ENCODE assay signal across 17 cellular contexts in genomic region chr16:87267566-87267965, GRCh38. TPM values are rescaled to one million over a fixed set of nuclear protein-coding genes. Genes with fewer than 3 reads are reported as not detected.
DNase-seq lines count a peak whose midpoint lies in the region; ATAC-seq, FAIRE-seq and TF ChIP-seq lines count a peak whose summit lies in the region.
"Had no signal": no experiment of that assay in that cellular context is flagged by ENCODE, and none has a peak within 500 bp of the region (broad histone marks: within the 10 kb centered on the region; RNA-seq: fewer than 3 reads in every experiment).

No MANE protein-coding gene starts in this region.

- no TSS peak for BruUV-seq in K562 (replicated peaks; lab: Mats Ljungman, UMichigan)

- H3K4me1 ChIP-seq in BLaER1, result peaks cover 85% of the 10 kb centered on the region
- H3K4me1 ChIP-seq in K562 (replicated peaks in 1 of 2; ENCODE audit: control insufficient read depth in 2 of 2, insufficient read depth in 2 of 2, low read length in 2 of 2), result no peaks in the 10 kb centered on the region
- H3K4me1 ChIP-seq in sigmoid colon, result no peaks in the 10 kb centered on the region
- H3K4me1 ChIP-seq in transverse colon, result no peaks in the 10 kb centered on the region
- H3K4me1 ChIP-seq: Caco-2 had no signal

- H3K27ac ChIP-seq in BLaER1 (peak overlapping the region; percentile 45; the same call in 1 of the 2 replicates), K562 (ENCODE audit: extremely low read depth, low read depth, low read length) (no peak overlapping the region), sigmoid colon (no peak overlapping the region), transverse colon (no peak overlapping the region)
- H3K27ac ChIP-seq: 22Rv1 had no signal

- no peaks in the 10 kb centered on the region for H3K79me2 ChIP-seq in K562 (ENCODE audit: control insufficient read depth, insufficient read depth, low read length)

- H3K9ac ChIP-seq in BLaER1 (no peak overlapping the region), K562 (ENCODE audit: insufficient read depth in 1 of 2, low read depth in 2 of 2, low read length in 2 of 2) (no peak overlapping the region)

- H3K27me3 ChIP-seq in BLaER1 (no peaks in the 10 kb centered on the region), K562 (ENCODE audit: control insufficient read depth in 2 of 2, insufficient read depth in 2 of 2, low read length in 2 of 2) (no peaks in the 10 kb centered on the region), sigmoid colon (no peaks in the 10 kb centered on the region), transverse colon (no peaks in the 10 kb centered on the region)

- H4K20me1 ChIP-seq in BLaER1 (no peaks in the 10 kb centered on the region), K562 (replicated peaks; ENCODE audit: control insufficient read depth, insufficient read depth, low read length) (peaks cover 6% of the 10 kb centered on the region; the same call in 1 of the 2 replicates)

- intact Hi-C loops in activated CD8-positive, alpha-beta T cell treated with anti-CD3 and anti-CD28 coated beads for 36 hours (cut with micrococcal nuclease), result no loop called here
- intact Hi-C loops in K562 (cut with micrococcal nuclease), result no loop called here
- intact Hi-C loops in sigmoid colon (cut with DNase I), result no loop called here
- intact Hi-C loops in transverse colon (cut with DNase I; ENCODE audit: low total_unique reads), result no loop called here

- CTCF ChIA-PET in activated CD8-positive, alpha-beta T cell treated with anti-CD3 and anti-CD28 coated beads for 36 hours (lab: Charles Lee), result no interaction called here
- CTCF ChIA-PET in activated CD8-positive, alpha-beta T cell treated with anti-CD3 and anti-CD28 coated beads, Interleukin-2, amount 10 ng/mL, durations not matched to agents 7 days and 5 days (lab: Charles Lee), result interaction anchor here (1.0 kb wide), 1 partner anchor 10 kb away, joined by 3 read pairs; no protein-coding TSS in a partner anchor
- CTCF ChIA-PET in K562 (lab: Yijun Ruan, JAX; ENCODE audit: low intra/inter-chr PET ratio), result no interaction called here

- no peaks in the 10 kb centered on the region for H3K36me3 ChIP-seq in BLaER1
- H3K36me3 ChIP-seq in K562 (ENCODE audit: control insufficient read depth, insufficient read depth, low read length), result no peaks in the 10 kb centered on the region
- no peaks in the 10 kb centered on the region for H3K36me3 ChIP-seq in sigmoid colon
- no peaks in the 10 kb centered on the region for H3K36me3 ChIP-seq in transverse colon

- H3K4me3 ChIP-seq in BLaER1 (no peak overlapping the region), K562 (no peak overlapping the region), sigmoid colon (no peak overlapping the region), transverse colon (no peak overlapping the region)

- H2AFZ ChIP-seq in K562 (ENCODE audit: low read depth, low read length), result no peak overlapping the region

- no peak for FAIRE-seq in K562 (lab: Jason Lieb, UNC)
- FAIRE-seq: GM12892, GM19239, HTR-8/SVneo had no signal

- ATAC-seq in activated CD8-positive, alpha-beta T cell treated with anti-CD3 and anti-CD28 coated beads for 36 hours, result no peak
- ATAC-seq in activated CD8-positive, alpha-beta T cell treated with anti-CD3 and anti-CD28 coated beads, Interleukin-2, amount 10 ng/mL, durations not matched to agents 7 days and 5 days, result no peak
- ATAC-seq in K562, result no peak

- H3K9me3 Mint-ChIP-seq in activated CD8-positive, alpha-beta T cell treated with anti-CD3 and anti-CD28 coated beads for 36 hours, result peaks cover 3% of the 10 kb centered on the region
- H3K9me3 Mint-ChIP-seq in activated CD8-positive, alpha-beta T cell treated with anti-CD3 and anti-CD28 coated beads, Interleukin-2, amount 10 ng/mL, durations not matched to agents 7 days and 5 days (ENCODE audit: insufficient read depth), result peaks cover 4% of the 10 kb centered on the region

- no peak for TF ChIP-seq RAD21 in K562 (CRISPR knock-in tag; conservative IDR thresholded peaks at IDR 0.05 in 1 of 2, IDR thresholded peaks at IDR 0.05 in 1 of 2)

- no peaks in the 10 kb centered on the region for H3K27me3 Mint-ChIP-seq in activated CD8-positive, alpha-beta T cell treated with anti-CD3 and anti-CD28 coated beads for 36 hours
- H3K27me3 Mint-ChIP-seq in activated CD8-positive, alpha-beta T cell treated with anti-CD3 and anti-CD28 coated beads, Interleukin-2, amount 10 ng/mL, durations not matched to agents 7 days and 5 days (ENCODE audit: low read depth), result no peaks in the 10 kb centered on the region

- POLR2A ChIA-PET in activated CD8-positive, alpha-beta T cell treated with anti-CD3 and anti-CD28 coated beads for 36 hours (lab: Charles Lee), result no interaction called here
- POLR2A ChIA-PET in activated CD8-positive, alpha-beta T cell treated with anti-CD3 and anti-CD28 coated beads, Interleukin-2, amount 10 ng/mL, durations not matched to agents 7 days and 5 days (lab: Charles Lee), result no interaction called here
- POLR2A ChIA-PET in K562 (lab: Yijun Ruan, JAX), result interaction anchor here (0.6 to 0.8 kb wide), 2 partner anchors 23 to 127 kb away, joined by 3 read pairs; no protein-coding TSS in a partner anchor

- H3K4me2 ChIP-seq in BLaER1 (no peak overlapping the region), K562 (ENCODE audit: insufficient read depth, low read length) (no peak overlapping the region)

- H3K27ac Mint-ChIP-seq in activated CD8-positive, alpha-beta T cell treated with anti-CD3 and anti-CD28 coated beads for 36 hours, result no peak overlapping the region
- H3K27ac Mint-ChIP-seq in activated CD8-positive, alpha-beta T cell treated with anti-CD3 and anti-CD28 coated beads, Interleukin-2, amount 10 ng/mL, durations not matched to agents 7 days and 5 days, result no peak overlapping the region
- H3K27ac Mint-ChIP-seq: CD8-positive, alpha-beta memory T cell had no signal

- no peak overlapping the region for H3K4me3 Mint-ChIP-seq in activated CD8-positive, alpha-beta T cell treated with anti-CD3 and anti-CD28 coated beads for 36 hours
- H3K4me3 Mint-ChIP-seq in activated CD8-positive, alpha-beta T cell treated with anti-CD3 and anti-CD28 coated beads, Interleukin-2, amount 10 ng/mL, durations not matched to agents 7 days and 5 days, result no peak overlapping the region
- H3K4me3 Mint-ChIP-seq: CD8-positive, alpha-beta memory T cell had no signal

- TF ChIP-seq CTCF in activated CD8-positive, alpha-beta T cell treated with anti-CD3 and anti-CD28 coated beads for 36 hours (IDR thresholded peaks at IDR 0.05), result no peak
- TF ChIP-seq CTCF in K562 (IDR thresholded peaks at IDR 0.05 in 2 of 3, conservative IDR thresholded peaks at IDR 0.05 in 1 of 3; ENCODE audit: insufficient read depth in 2 of 3, low read depth in 1 of 3, low read length in 3 of 3) (no peak), sigmoid colon (IDR thresholded peaks at IDR 0.05) (no peak), transverse colon (IDR thresholded peaks at IDR 0.05) (no peak)

- no peaks in the 10 kb centered on the region for H3K9me1 ChIP-seq in K562 (ENCODE audit: control insufficient read depth, insufficient read depth, low read length)

- no peaks in the 10 kb centered on the region for H3K36me3 Mint-ChIP-seq in activated CD8-positive, alpha-beta T cell treated with anti-CD3 and anti-CD28 coated beads for 36 hours (ENCODE audit: low read depth)
- no peaks in the 10 kb centered on the region for H3K36me3 Mint-ChIP-seq in activated CD8-positive, alpha-beta T cell treated with anti-CD3 and anti-CD28 coated beads, Interleukin-2, amount 10 ng/mL, durations not matched to agents 7 days and 5 days (ENCODE audit: low read depth)

- WGBS in K562 (ENCODE audit: insufficient coverage, low coverage, missing lambda C conversion rate), result 48% methylated on average over 7 of the region's 8 CpGs
- 85 to 91% methylated on average over 8 of the region's 8 CpGs for WGBS in sigmoid colon, 2 donors
- WGBS in transverse colon (ENCODE audit: low coverage in 1 of 2), 2 donors, result 84 to 90% methylated on average over 2 to 8 of the region's 8 CpGs

- in situ Hi-C loops in K562 (cut with MboI) (no loop called here), transverse colon (cut with MboI; ENCODE audit: low pct_ligation_motif_present in 1 of 4, low pct_unique_long_range_greater_than_20kb in 1 of 4, low sequenced_read_pairs in 3 of 4) (loop anchor here in 1 of 4 donors (25.0 kb wide), 1 partner anchor 205 kb away; no protein-coding TSS in a partner anchor)

- TF ChIP-seq POLR2A in K562 (conservative IDR thresholded peaks at IDR 0.05), result no peak
- TF ChIP-seq POLR2A in sigmoid colon (IDR thresholded peaks at IDR 0.05), result no peak
- no peak for TF ChIP-seq POLR2A in transverse colon (IDR thresholded peaks at IDR 0.05)

- TF ChIP-seq EP300 in K562 (IDR thresholded peaks at IDR 0.05; ENCODE audit: low read length), result no peak
- TF ChIP-seq EP300 in sigmoid colon (IDR thresholded peaks at IDR 0.05), result no peak
- TF ChIP-seq EP300 in transverse colon (IDR thresholded peaks at IDR 0.05; ENCODE audit: low read depth), result no peak

- H3K4me1 Mint-ChIP-seq in activated CD8-positive, alpha-beta T cell treated with anti-CD3 and anti-CD28 coated beads for 36 hours (ENCODE audit: low read depth), result no peaks in the 10 kb centered on the region
- H3K4me1 Mint-ChIP-seq in activated CD8-positive, alpha-beta T cell treated with anti-CD3 and anti-CD28 coated beads, Interleukin-2, amount 10 ng/mL, durations not matched to agents 7 days and 5 days (ENCODE audit: low read depth), result no peaks in the 10 kb centered on the region
- H3K4me1 Mint-ChIP-seq: CD8-positive, alpha-beta memory T cell had no signal

- H3K9me3 ChIP-seq in BLaER1 (peaks cover 32% of the 10 kb centered on the region), K562 (replicated peaks; ENCODE audit: control insufficient read depth, insufficient read depth, low read depth, low read length) (no peaks in the 10 kb centered on the region), sigmoid colon (peaks cover 0 to 3% (median 0%) of the 10 kb centered on the region in 4 donors), transverse colon (no peaks in the 10 kb centered on the region)
- H3K9me3 ChIP-seq: Caco-2 had no signal

- peak; percentile 11 for DNase-seq in activated CD8-positive, alpha-beta T cell treated with anti-CD3 and anti-CD28 coated beads for 36 hours
- DNase-seq in activated CD8-positive, alpha-beta T cell treated with anti-CD3 and anti-CD28 coated beads, Interleukin-2, amount 10 ng/mL, durations not matched to agents 7 days and 5 days, result no peak
- DNase-seq in K562 (ENCODE audit: extremely low read depth in 1 of 4, low spot score in 3 of 4) (no peak), sigmoid colon (peak; percentile 9), transverse colon (no peak), NAMALWA (ENCODE audit: low spot score) (no peak), RPMI8226 (no peak)
- DNase-seq: Caco-2; CD8-positive, alpha-beta memory T cell; DND-41; GDM1; HCEC 1CT had no signal

RNA-seq across cellular contexts. Expression of gene C16orf95, which starts 49.6 kb away (rescaled TPM):
- total RNA-seq in activated CD8-positive, alpha-beta T cell treated with anti-CD3 and anti-CD28 coated beads for 36 hours, result 10 to 100 TPM; 11.5 to 13.6 TPM
- total RNA-seq in activated CD8-positive, alpha-beta T cell treated with anti-CD3 and anti-CD28 coated beads, Interleukin-2, amount 10 ng/mL, durations not matched to agents 7 days and 5 days, result 1 to 10 TPM; 7.2 to 9.4 TPM
- total RNA-seq in K562 (2011; cell fraction: chromatin; rRNA removed; ENCODE audit: low replicate concordance), result 15.0 and 27.5 TPM in 2 replicates
- total RNA-seq in K562 (2011; cell fraction: nucleolus; rRNA removed), result 20.7 and 23.5 TPM in 2 replicates
- total RNA-seq in K562 (2011; cell fraction: nucleoplasm; rRNA removed), result 12.6 and 13.9 TPM in 2 replicates
- 9.3 and 13.9 TPM in 2 replicates for total RNA-seq in K562 (2014; rRNA removed)
- 7.4 and 9.4 TPM in 2 replicates for total RNA-seq in K562 (2014; rRNA removed; fragmentation: Illumina TruSeq; extraction: Trizol)
- total RNA-seq in K562 (2015; rRNA removed; fragmentation: Illumina TruSeq; extraction: Trizol), result 9.6 and 10.1 TPM in 2 replicates
- total RNA-seq in K562 (2021), result 20.5 and 22.6 TPM in 2 replicates
- 6.5 and 11.0 TPM in 2 replicates for polyA plus RNA-seq in K562 (2011; rRNA removed)
- polyA plus RNA-seq in K562 (2011; cell fraction: cytosol; rRNA removed), result 7.6 and 13.1 TPM in 2 replicates
- 17.5 and 20.0 TPM in 2 replicates for polyA plus RNA-seq in K562 (2011; cell fraction: nucleus; rRNA removed)
- polyA plus RNA-seq in K562 (2012), result 23.2 and 31.2 TPM in 2 replicates
- polyA plus RNA-seq in K562 (2014; fragmentation: Illumina TruSeq; extraction: Trizol), result 5.9 and 7.2 TPM in 2 replicates
- polyA plus RNA-seq in K562 (2014; fragmentation: Nextera tagmentation; extraction: Ambion mirVana), result 10 to 100 TPM; 13.7 to 15.3 TPM
- polyA plus RNA-seq in K562 (2014; rRNA removed), result 8.5 TPM in 2 replicates
- 2.5 and 4.1 TPM in 2 replicates for polyA minus RNA-seq in K562 (2011; rRNA and poly(A)+ RNA removed)
- polyA minus RNA-seq in K562 (2011; cell fraction: cytosol; rRNA and poly(A)+ RNA removed), result 4.9 and 6.0 TPM in 2 replicates
- 10.5 and 13.0 TPM in 2 replicates for polyA minus RNA-seq in K562 (2011; cell fraction: nucleus; rRNA and poly(A)+ RNA removed)
- total RNA-seq in sigmoid colon, result 1 to 10 TPM in 2 of 4 donors, under 1 TPM in 1, not detected in 1; 0.36 to 1.9 (median 1.2) TPM
- polyA plus RNA-seq in sigmoid colon, result 1 to 10 TPM; 2.5 to 6.6 (median 4.3) TPM
- total RNA-seq in transverse colon, result 1 to 10 TPM in 2 of 4 donors, not detected in 2; 1.1 to 2.3 TPM

Comparison
In these comparisons a context has a peak if more than half of its experiments do, and no peak if none do; other contexts are left out.
1. DNase-seq: peak in activated CD8-positive, alpha-beta T cell treated with anti-CD3 and anti-CD28 coated beads for 36 hours (single experiment) and sigmoid colon (single experiment); none in activated CD8-positive, alpha-beta T cell treated with anti-CD3 and anti-CD28 coated beads, Interleukin-2, amount 10 ng/mL, durations not matched to agents 7 days and 5 days (single experiment), K562 (0 of 4), transverse colon (single experiment), NAMALWA (single experiment) and RPMI8226 (single experiment).